ENCODE assay signal across 9 cellular contexts in genomic region chr2:113720167-113720566, GRCh38. TPM values are rescaled to one million over a fixed set of nuclear protein-coding genes. Genes with fewer than 3 reads are reported as not detected.
A peak's percentile ranks its signal among the peaks of the same experiment; 100 is the strongest.
DNase-seq lines count a peak whose midpoint lies in the region; ATAC-seq and TF ChIP-seq lines count a peak whose summit lies in the region.
"Had no signal": no experiment of that assay in that cellular context is flagged by ENCODE, and none has a peak within 500 bp of the region (broad histone marks: within the 10 kb centered on the region; RNA-seq: fewer than 3 reads in every experiment).

No MANE protein-coding gene starts in this region.

- intact Hi-C loops in heart right ventricle (cut with DNase I) (no loop called here), Right ventricle myocardium superior (cut with DNase I) (no loop called here), esophagus muscularis mucosa (cut with DNase I) (no loop called here)

- no peak for TF ChIP-seq EP300 in esophagus muscularis mucosa (IDR thresholded peaks at IDR 0.05)

- H3K79me2 ChIP-seq in OCI-LY3 (ENCODE audit: low read length), result no peaks in the 10 kb centered on the region

- H3K4me1 ChIP-seq in heart right ventricle (peaks cover 0 to 7% (median 0%) of the 10 kb centered on the region in 9 donors), OCI-LY3 (ENCODE audit: low read length) (no peaks in the 10 kb centered on the region), esophagus muscularis mucosa (no peaks in the 10 kb centered on the region)

- 62 to 68% methylated on average over 3 of the region's 3 CpGs for WGBS in heart right ventricle, 2 donors
- 64% methylated on average over 3 of the region's 3 CpGs for WGBS in esophagus muscularis mucosa

- CTCF ChIA-PET in activated CD4-positive, alpha-beta memory T cell treated with anti-CD3 and anti-CD28 coated beads, Interleukin-2, amount 10 ng/mL, durations not matched to agents 7 days and 5 days (lab: Charles Lee), result interaction anchor here (1.4 kb wide), 1 partner anchor 10 kb away, joined by 3 read pairs; no protein-coding TSS in a partner anchor

- no peak overlapping the region for H3K4me3 ChIP-seq in heart right ventricle
- no peak overlapping the region for H3K4me3 ChIP-seq in OCI-LY3 (ENCODE audit: low read length)
- no peak overlapping the region for H3K4me3 ChIP-seq in esophagus muscularis mucosa

- no peaks in the 10 kb centered on the region for H4K20me1 ChIP-seq in OCI-LY3 (ENCODE audit: insufficient read depth, low read length)

- no peaks in the 10 kb centered on the region for H3K27me3 Mint-ChIP-seq in activated CD4-positive, alpha-beta memory T cell treated with anti-CD3 and anti-CD28 coated beads, Interleukin-2, amount 10 ng/mL, durations not matched to agents 7 days and 5 days
- H3K27me3 Mint-ChIP-seq: IgD-negative memory B cell had no signal

- POLR2A ChIA-PET in activated CD4-positive, alpha-beta memory T cell treated with anti-CD3 and anti-CD28 coated beads, Interleukin-2, amount 10 ng/mL, durations not matched to agents 7 days and 5 days (lab: Charles Lee), result no interaction called here

- peaks cover 23% of the 10 kb centered on the region for H3K36me3 Mint-ChIP-seq in activated CD4-positive, alpha-beta memory T cell treated with anti-CD3 and anti-CD28 coated beads, Interleukin-2, amount 10 ng/mL, durations not matched to agents 7 days and 5 days (ENCODE audit: low read depth)
- H3K36me3 Mint-ChIP-seq: IgD-negative memory B cell had no signal

- no peak overlapping the region for H3K9ac ChIP-seq in OCI-LY3 (ENCODE audit: low read length)

- H3K36me3 ChIP-seq in heart right ventricle (peaks cover 0 to 93% (median 29%) of the 10 kb centered on the region in 9 donors), OCI-LY3 (replicated peaks; ENCODE audit: low read depth, low read length) (peaks cover 4% of the 10 kb centered on the region), esophagus muscularis mucosa (peaks cover 4 to 73% (median 43%) of the 10 kb centered on the region in 4 donors)

- no peak for TF ChIP-seq POLR2A in esophagus muscularis mucosa (IDR thresholded peaks at IDR 0.05; ENCODE audit: low read depth)

- H2AFZ ChIP-seq in OCI-LY3 (ENCODE audit: low read depth, low read length), result no peak overlapping the region

- no peak overlapping the region for H3K4me3 Mint-ChIP-seq in activated CD4-positive, alpha-beta memory T cell treated with anti-CD3 and anti-CD28 coated beads, Interleukin-2, amount 10 ng/mL, durations not matched to agents 7 days and 5 days
- H3K4me3 Mint-ChIP-seq: IgD-negative memory B cell had no signal

- H3K9me3 Mint-ChIP-seq in activated CD4-positive, alpha-beta memory T cell treated with anti-CD3 and anti-CD28 coated beads, Interleukin-2, amount 10 ng/mL, durations not matched to agents 7 days and 5 days, result no peaks in the 10 kb centered on the region
- H3K9me3 Mint-ChIP-seq: IgD-negative memory B cell had no signal

- TF ChIP-seq CTCF in heart right ventricle (IDR thresholded peaks at IDR 0.05) (peak; percentile 8 to 63 (median 46)), OCI-LY3 (IDR thresholded peaks at IDR 0.05; ENCODE audit: low read depth, low read length) (peak; percentile 37), esophagus muscularis mucosa (IDR thresholded peaks at IDR 0.05) (peak in 2 of 3 experiments; percentile 19 to 41)

- no peak overlapping the region for H3K4me2 ChIP-seq in OCI-LY3 (ENCODE audit: low read length)

- peaks cover 3% of the 10 kb centered on the region for H3K4me1 Mint-ChIP-seq in activated CD4-positive, alpha-beta memory T cell treated with anti-CD3 and anti-CD28 coated beads, Interleukin-2, amount 10 ng/mL, durations not matched to agents 7 days and 5 days

- no peak for ATAC-seq in heart right ventricle
- ATAC-seq in Right ventricle myocardium superior (ENCODE audit: poor library complexity), result no peak
- no peak for ATAC-seq in GM19397 (IDR thresholded peaks at IDR 0.05; ENCODE audit: unreplicated experiment)

- H3K9me3 ChIP-seq in heart right ventricle (no peaks in the 10 kb centered on the region), OCI-LY3 (ENCODE audit: insufficient read depth, low read length) (no peaks in the 10 kb centered on the region), esophagus muscularis mucosa (no peaks in the 10 kb centered on the region)

- no peak overlapping the region for H3K27ac ChIP-seq in heart right ventricle
- no peak overlapping the region for H3K27ac ChIP-seq in OCI-LY3 (ENCODE audit: low read length)
- H3K27ac ChIP-seq in esophagus muscularis mucosa (replicated peaks in 1 of 4), result no peak overlapping the region
- H3K27ac ChIP-seq in caudate nucleus (ENCODE audit: low read depth, low read length), result no peak overlapping the region

- H3K27ac Mint-ChIP-seq in activated CD4-positive, alpha-beta memory T cell treated with anti-CD3 and anti-CD28 coated beads, Interleukin-2, amount 10 ng/mL, durations not matched to agents 7 days and 5 days, result no peak overlapping the region
- H3K27ac Mint-ChIP-seq: IgD-negative memory B cell had no signal

- H3K27me3 ChIP-seq in heart right ventricle (no peaks in the 10 kb centered on the region), OCI-LY3 (ENCODE audit: low read depth, low read length) (no peaks in the 10 kb centered on the region), esophagus muscularis mucosa (no peaks in the 10 kb centered on the region)

- no peak for DNase-seq in heart right ventricle
- DNase-seq in Right ventricle myocardium superior, result no peak
- DNase-seq in esophagus muscularis mucosa (ENCODE audit: extremely low spot score), result no peak
- DNase-seq in caudate nucleus (lab: John Stamatoyannopoulos, UW), result no peak
- DNase-seq in amygdala (lab: John Stamatoyannopoulos, UW), result no peak
- DNase-seq in activated CD4-positive, alpha-beta memory T cell treated with anti-CD3 and anti-CD28 coated beads, Interleukin-2, amount 10 ng/mL, durations not matched to agents 7 days and 5 days, result no peak

RNA-seq across cellular contexts. Expression of gene SLC35F5, which starts 36.3 kb away (rescaled TPM):
- total RNA-seq in heart right ventricle (10 to 100 TPM; 52.9 to 67.1 (median 59.2) TPM), Right ventricle myocardium superior (51.3 TPM), esophagus muscularis mucosa (10 to 100 TPM; 40.9 to 53.2 (median 48.0) TPM)
- polyA plus RNA-seq in heart right ventricle, result 10 to 100 TPM; 18.3 to 21.0 TPM
- 10 to 100 TPM; 18.4 to 21.6 TPM for total RNA-seq in activated CD4-positive, alpha-beta memory T cell treated with anti-CD3 and anti-CD28 coated beads, Interleukin-2, amount 10 ng/mL, durations not matched to agents 7 days and 5 days
